Comparison of ENCODE assay signal across 15 cellular contexts in the genomic region with DNA sequence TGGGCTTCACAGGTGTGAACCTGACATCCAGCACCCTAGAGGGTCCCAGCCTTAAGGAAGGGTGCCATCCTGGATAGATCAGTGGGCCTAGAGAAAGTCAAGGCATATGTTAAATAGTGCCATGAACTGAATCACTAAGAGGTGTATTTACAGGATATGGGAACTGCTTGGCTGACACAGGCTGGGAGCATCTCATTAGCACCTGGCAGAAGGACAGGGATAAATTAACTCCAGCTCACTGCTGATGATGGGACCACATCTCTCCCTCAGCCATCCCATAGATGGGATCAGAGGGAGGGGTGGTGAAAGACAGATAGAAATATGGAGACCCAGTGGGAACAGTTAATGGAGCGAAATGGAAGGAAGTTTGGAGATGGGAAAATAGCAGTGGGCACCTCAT.
DNase-seq lines count a peak whose midpoint lies in the region; ATAC-seq lines count a peak whose summit lies in the region.
"Had no signal": no experiment of that assay in that cellular context is flagged by ENCODE, and none has a peak within 500 bp of the region (broad histone marks: within the 10 kb centered on the region; RNA-seq: fewer than 3 reads in every experiment).

No MANE protein-coding gene starts in this region.

- ATAC-seq in HG02642 (IDR thresholded peaks at IDR 0.05; ENCODE audit: poor library complexity, unreplicated experiment), result no peak
- ATAC-seq in GM21723 (IDR thresholded peaks at IDR 0.05; ENCODE audit: unreplicated experiment), result no peak
- ATAC-seq: CD8-positive, alpha-beta T cell; GM12878 had no signal

- peak; percentile 1 for DNase-seq in NCI-H526 treated with DMSO at 0.1 percent for 48 hours (lab: John Stamatoyannopoulos, UW)
- DNase-seq in NCI-H526 (lab: John Stamatoyannopoulos, UW), result no peak
- peak; percentile 56 for DNase-seq in NCI-H1694 (lab: John Stamatoyannopoulos, UW)
- peak; percentile 55 for DNase-seq in cerebellum (ENCODE audit: low spot score)
- DNase-seq: Caco-2; CD8-positive, alpha-beta T cell; DMS153; DND-41; GDM1; GOT3; H7; HCEC 1CT had no signal

Comparison
In these comparisons a context has a peak if more than half of its experiments do, and no peak if none do; other contexts are left out.
1. DNase-seq: peak in NCI-H526 treated with DMSO at 0.1 percent for 48 hours (single experiment), NCI-H1694 (single experiment) and cerebellum (single experiment); none in NCI-H526 (0 of 2).